In the genomic region with DNA sequence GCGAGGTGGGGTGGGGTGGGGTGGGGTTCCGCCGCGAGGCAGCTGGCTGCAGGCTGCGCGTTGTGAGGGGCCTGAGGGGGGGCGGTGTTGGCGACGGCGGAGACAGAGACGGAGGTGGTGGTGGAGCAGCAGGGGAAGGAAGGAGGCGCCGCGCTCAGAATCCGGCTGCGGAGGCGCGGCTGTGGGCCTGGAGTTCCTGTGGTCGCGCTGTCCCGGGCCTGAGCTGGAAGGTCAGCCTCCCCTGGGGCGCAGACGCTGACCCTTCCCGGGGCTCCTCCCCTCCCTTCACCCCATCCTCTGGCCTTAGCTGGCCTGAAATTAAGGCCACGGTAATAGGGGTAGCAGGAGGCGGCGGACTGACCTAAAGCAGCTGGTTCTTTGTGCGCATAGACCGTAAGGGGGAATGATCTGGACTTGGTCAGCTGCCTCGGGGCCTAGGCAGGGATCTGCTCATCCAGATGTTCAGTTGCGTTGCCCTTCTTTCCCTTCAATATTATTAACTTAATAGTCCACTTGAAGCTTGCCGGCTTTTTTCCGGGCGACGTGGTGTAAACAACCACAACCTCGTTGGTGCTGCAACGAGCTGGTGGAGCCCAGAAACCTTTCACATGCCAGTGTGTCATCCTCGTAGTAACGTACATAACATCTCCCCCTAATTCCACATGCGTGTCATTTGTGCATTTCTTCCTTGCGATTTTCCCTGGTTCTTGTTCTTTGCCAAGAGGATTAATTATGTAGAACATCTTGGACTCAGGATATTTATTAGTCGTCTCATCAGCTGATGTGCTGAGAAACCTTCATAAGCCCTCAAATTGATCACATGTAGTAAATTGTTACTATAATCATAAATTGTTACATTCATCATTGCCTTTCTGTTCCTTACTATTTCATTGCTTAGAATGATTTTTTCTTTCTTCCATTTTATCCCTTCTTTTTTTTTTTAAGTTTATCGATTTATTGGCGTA, we compare ENCODE assay signal across 1 cellular context.
TF ChIP-seq lines count a peak whose summit lies in the region.

No MANE protein-coding gene starts in this region.

TF ChIP-seq in HEK293, 187 proteins besides CTCF, POLR2A, EP300 and RAD21 (continued from another document):
- TF ChIP-seq, protein P1, sequence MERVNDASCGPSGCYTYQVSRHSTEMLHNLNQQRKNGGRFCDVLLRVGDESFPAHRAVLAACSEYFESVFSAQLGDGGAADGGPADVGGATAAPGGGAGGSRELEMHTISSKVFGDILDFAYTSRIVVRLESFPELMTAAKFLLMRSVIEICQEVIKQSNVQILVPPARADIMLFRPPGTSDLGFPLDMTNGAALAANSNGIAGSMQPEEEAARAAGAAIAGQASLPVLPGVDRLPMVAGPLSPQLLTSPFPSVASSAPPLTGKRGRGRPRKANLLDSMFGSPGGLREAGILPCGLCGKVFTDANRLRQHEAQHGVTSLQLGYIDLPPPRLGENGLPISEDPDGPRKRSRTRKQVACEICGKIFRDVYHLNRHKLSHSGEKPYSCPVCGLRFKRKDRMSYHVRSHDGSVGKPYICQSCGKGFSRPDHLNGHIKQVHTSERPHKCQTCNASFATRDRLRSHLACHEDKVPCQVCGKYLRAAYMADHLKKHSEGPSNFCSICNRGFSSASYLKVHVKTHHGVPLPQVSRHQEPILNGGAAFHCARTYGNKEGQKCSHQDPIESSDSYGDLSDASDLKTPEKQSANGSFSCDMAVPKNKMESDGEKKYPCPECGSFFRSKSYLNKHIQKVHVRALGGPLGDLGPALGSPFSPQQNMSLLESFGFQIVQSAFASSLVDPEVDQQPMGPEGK (tag by site-specific recombination; IDR thresholded peaks at IDR 0.05) = peak; percentile 68
- TF ChIP-seq, protein P2, sequence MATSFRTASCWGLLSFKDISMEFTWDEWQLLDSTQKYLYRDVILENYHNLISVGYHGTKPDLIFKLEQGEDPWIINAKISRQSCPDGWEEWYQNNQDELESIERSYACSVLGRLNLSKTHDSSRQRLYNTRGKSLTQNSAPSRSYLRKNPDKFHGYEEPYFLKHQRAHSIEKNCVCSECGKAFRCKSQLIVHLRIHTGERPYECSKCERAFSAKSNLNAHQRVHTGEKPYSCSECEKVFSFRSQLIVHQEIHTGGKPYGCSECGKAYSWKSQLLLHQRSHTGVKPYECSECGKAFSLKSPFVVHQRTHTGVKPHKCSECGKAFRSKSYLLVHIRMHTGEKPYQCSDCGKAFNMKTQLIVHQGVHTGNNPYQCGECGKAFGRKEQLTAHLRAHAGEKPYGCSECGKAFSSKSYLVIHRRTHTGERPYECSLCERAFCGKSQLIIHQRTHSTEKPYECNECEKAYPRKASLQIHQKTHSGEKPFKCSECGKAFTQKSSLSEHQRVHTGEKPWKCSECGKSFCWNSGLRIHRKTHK (tag by site-specific recombination; IDR thresholded peaks at IDR 0.05) = no peak
- TF ChIP-seq SP3 (tag by site-specific recombination; IDR thresholded peaks at IDR 0.05) (0 out of 2 replicates have a peak, but pooled peaks have one; percentile 18), ZFP69B (tag by site-specific recombination; IDR thresholded peaks at IDR 0.05) (peak; percentile 35; the same call in 1 of the 2 replicates), ZNF24 (tag by site-specific recombination; IDR thresholded peaks at IDR 0.05) (no peak), ZNF664 (tag by site-specific recombination; IDR thresholded peaks at IDR 0.05) (no peak), ZNF335 (tag by site-specific recombination; conservative IDR thresholded peaks at IDR 0.05) (peak; percentile 38)
